25 cellular contexts compared by ENCODE assay signal in genomic region chr10:121057291-121057690, GRCh38.
"Had no signal": no experiment of that assay in that cellular context is flagged by ENCODE, and none has a peak within 500 bp of the region (broad histone marks: within the 10 kb centered on the region; RNA-seq: fewer than 3 reads in every experiment).

No MANE protein-coding gene starts in this region.

- H3K36me3 ChIP-seq: esophagus muscularis mucosa, gastroesophageal sphincter, left lung, lower lobe of right lung, neutrophil, spleen, thoracic aorta, transverse colon had no signal

- H3K9me3 ChIP-seq: esophagus muscularis mucosa, left lung, lower lobe of right lung, neutrophil, thoracic aorta, transverse colon had no signal

- H3K36me3 Mint-ChIP-seq: memory B cell; stimulated activated naive B cell treated with anti-CD40 and anti-IgM and Interleukin-4, amounts not matched to agents 10 μg/mL and 1 μg/mL and 100 μg/mL, for 72 hours had no signal

- H3K4me1 ChIP-seq: gastroesophageal sphincter, left lung, lower lobe of right lung, spleen, transverse colon had no signal

- DNase-seq: cerebellar nuclear complex; effector memory CD8-positive, alpha-beta T cell; foreskin fibroblast; glutamatergic neuron; kidney glomerular epithelial cell; left lung; lower lobe of right lung; midbrain; posterior cingulate gyrus; spleen; stimulated activated CD4-positive, alpha-beta T cell treated with anti-CD3 and anti-CD28 coated beads, Interleukin-15, amount 100 ng/mL, for 24 hours; stimulated activated CD4-positive, alpha-beta T cell treated with anti-CD3 and anti-CD28 coated beads, Interleukin-2, amount 100 ng/mL, for 24 hours; stimulated activated CD4-positive, alpha-beta T cell treated with anti-CD3 and anti-CD28 coated beads, Interleukin-4, amount 100 ng/mL, for 4 hours; stimulated activated naive B cell treated with anti-CD40 and anti-IgM and Interleukin-4, amounts not matched to agents 10 μg/mL and 1 μg/mL and 100 μg/mL, for 72 hours; stimulated activated naive CD8-positive, alpha-beta T cell treated with anti-CD3 and anti-CD28 coated beads, Interleukin-15, amount 100 ng/mL, for 72 hours; substantia nigra; transverse colon had no signal

- H3K27ac Mint-ChIP-seq: dendritic cell treated with granulocyte-macrophage colony-stimulating factor and Interleukin-4, amounts not matched to agents 40 ng/mL and 50 ng/mL, for 4 days; effector memory CD8-positive, alpha-beta T cell; memory B cell; stimulated activated naive B cell treated with anti-CD40 and anti-IgM and Interleukin-4, amounts not matched to agents 10 μg/mL and 1 μg/mL and 100 μg/mL, for 72 hours; stimulated activated naive CD8-positive, alpha-beta T cell treated with anti-CD3 and anti-CD28 coated beads, Interleukin-15, amount 100 ng/mL, for 72 hours had no signal

- H3K9me3 Mint-ChIP-seq: dendritic cell treated with granulocyte-macrophage colony-stimulating factor and Interleukin-4, amounts not matched to agents 40 ng/mL and 50 ng/mL, for 4 days had no signal

- H3K4me3 Mint-ChIP-seq: dendritic cell treated with granulocyte-macrophage colony-stimulating factor and Interleukin-4, amounts not matched to agents 40 ng/mL and 50 ng/mL, for 4 days; effector memory CD8-positive, alpha-beta T cell; memory B cell; stimulated activated naive B cell treated with anti-CD40 and anti-IgM and Interleukin-4, amounts not matched to agents 10 μg/mL and 1 μg/mL and 100 μg/mL, for 72 hours; stimulated activated naive CD8-positive, alpha-beta T cell treated with anti-CD3 and anti-CD28 coated beads, Interleukin-15, amount 100 ng/mL, for 72 hours had no signal

- H3K27ac ChIP-seq: epithelial cell of prostate, esophagus muscularis mucosa, gastroesophageal sphincter, left lung, lower lobe of right lung, neutrophil, spleen, thoracic aorta had no signal

- ATAC-seq: effector memory CD8-positive, alpha-beta T cell; gastroesophageal sphincter; left lung; lower lobe of right lung; sciatic nerve; stimulated activated naive B cell treated with anti-CD40 and anti-IgM and Interleukin-4, amounts not matched to agents 10 μg/mL and 1 μg/mL and 100 μg/mL, for 72 hours; stimulated activated naive CD8-positive, alpha-beta T cell treated with anti-CD3 and anti-CD28 coated beads, Interleukin-15, amount 100 ng/mL, for 72 hours had no signal

- H3K4me3 ChIP-seq: esophagus muscularis mucosa, gastroesophageal sphincter, left lung, lower lobe of right lung, spleen, thoracic aorta, transverse colon had no signal

- H3K4me1 Mint-ChIP-seq: memory B cell; stimulated activated naive B cell treated with anti-CD40 and anti-IgM and Interleukin-4, amounts not matched to agents 10 μg/mL and 1 μg/mL and 100 μg/mL, for 72 hours; stimulated activated naive CD8-positive, alpha-beta T cell treated with anti-CD3 and anti-CD28 coated beads, Interleukin-15, amount 100 ng/mL, for 72 hours had no signal

- H3K27me3 ChIP-seq: esophagus muscularis mucosa, gastroesophageal sphincter, left lung, transverse colon had no signal
